In the genomic region with DNA sequence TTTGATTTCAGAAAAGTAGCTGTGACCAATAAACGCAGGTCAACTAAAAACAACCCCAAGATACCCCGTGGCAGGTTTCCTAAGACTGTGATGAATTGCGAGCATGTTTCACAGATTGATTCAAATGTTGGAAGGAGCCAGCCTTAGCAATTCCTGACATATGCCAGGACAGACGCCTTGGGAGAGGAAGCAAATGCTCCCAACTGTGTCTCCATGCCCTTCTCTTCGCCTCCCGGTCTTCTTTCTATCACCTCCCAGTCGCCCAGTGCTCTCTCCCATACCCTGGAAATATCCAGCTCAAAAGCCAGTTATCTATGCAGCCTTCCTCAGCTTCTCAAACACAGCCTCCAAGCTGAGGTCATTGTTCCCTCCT, we compare ENCODE assay signal across 18 cellular contexts. TPM values are rescaled to one million over a fixed set of nuclear protein-coding genes. Genes with fewer than 3 reads are reported as not detected.
A peak's percentile ranks its signal among the peaks of the same experiment; 100 is the strongest.
DNase-seq lines count a peak whose midpoint lies in the region; TF ChIP-seq lines count a peak whose summit lies in the region.
"Had no signal": no experiment of that assay in that cellular context is flagged by ENCODE, and none has a peak within 500 bp of the region (broad histone marks: within the 10 kb centered on the region; RNA-seq: fewer than 3 reads in every experiment).

No MANE protein-coding gene starts in this region.

- H3K79me2 ChIP-seq in Loucy (ENCODE audit: insufficient read depth, low read length) (no peaks in the 10 kb centered on the region), trophoblast cell (ENCODE audit: control insufficient read depth, insufficient read depth, low read length, poor library complexity) (no peaks in the 10 kb centered on the region)

- no peak overlapping the region for H4K91ac ChIP-seq in trophoblast cell (ENCODE audit: low read depth, low read length)

- peak; percentile 10 for DNase-seq in DMS 273 treated with DMSO at 0.1 percent for 48 hours (lab: John Stamatoyannopoulos, UW)
- peak in 1 of 10 donors; percentile 71 for DNase-seq in dorsolateral prefrontal cortex
- no peak for DNase-seq in trophoblast cell
- no peak for DNase-seq in esophagus squamous epithelium (lab: John Stamatoyannopoulos, UW)
- no peak for DNase-seq in HAP-1 (ENCODE audit: low spot score in 2 of 2)
- DNase-seq in NCI-H1417 (lab: John Stamatoyannopoulos, UW): no peak
- DNase-seq: CD8-positive, alpha-beta memory T cell; DMS79; Kasumi-1; MM.1S; NCI-H1092; NCI-H2029 treated with DMSO at 0.1 percent for 48 hours; NK-92 treated with Interleukin-12 subunit alpha and Interleukin-12 subunit beta, amount 100 ng/mL, for 24 hours; SHP77 had no signal

- no peak for TF ChIP-seq POLR2A in esophagus squamous epithelium (IDR thresholded peaks at IDR 0.05)

- no peak overlapping the region for H3K9ac ChIP-seq in Loucy (ENCODE audit: low read depth, low read length, poor library complexity, severe bottlenecking)
- no peak overlapping the region for H3K9ac ChIP-seq in trophoblast cell (ENCODE audit: low read length)
- H3K9ac ChIP-seq: BLaER1 treated with 17β-estradiol and CSF1 and Interleukin-3, amounts not matched to agents 10 nM and 100 nM had no signal

- H3K36me3 ChIP-seq in Loucy (ENCODE audit: insufficient read depth, low read length): no peaks in the 10 kb centered on the region
- no peaks in the 10 kb centered on the region for H3K36me3 ChIP-seq in trophoblast cell (ENCODE audit: control insufficient read depth in 1 of 2, insufficient read depth in 2 of 2, low read length in 2 of 2)
- H3K36me3 ChIP-seq in esophagus squamous epithelium: no peaks in the 10 kb centered on the region
- no peaks in the 10 kb centered on the region for H3K36me3 ChIP-seq in HAP-1 (replicated peaks)
- H3K36me3 ChIP-seq: BLaER1 treated with 17β-estradiol and CSF1 and Interleukin-3, amounts not matched to agents 10 nM and 100 nM had no signal

- no peaks in the 10 kb centered on the region for H3K4me1 ChIP-seq in Loucy (ENCODE audit: insufficient read depth, low read length, poor library complexity, severe bottlenecking)
- H3K4me1 ChIP-seq in trophoblast cell (ENCODE audit: control insufficient read depth in 1 of 2, insufficient read depth in 2 of 2, low read length in 2 of 2): no peaks in the 10 kb centered on the region
- H3K4me1 ChIP-seq in esophagus squamous epithelium: no peaks in the 10 kb centered on the region
- no peaks in the 10 kb centered on the region for H3K4me1 ChIP-seq in HAP-1
- H3K4me1 ChIP-seq: A549; BLaER1 treated with 17β-estradiol and CSF1 and Interleukin-3, amounts not matched to agents 10 nM and 100 nM had no signal

- in situ Hi-C loops in HAP-1 (cut with MboI; ENCODE audit: low sequenced_read_pairs): no loop called here

- no peak overlapping the region for H4K8ac ChIP-seq in trophoblast cell (ENCODE audit: low read depth, low read length)

- H3F3A ChIP-seq in Loucy (ENCODE audit: low read depth): no peaks in the 10 kb centered on the region

- H2BK5ac ChIP-seq in trophoblast cell (ENCODE audit: low read depth, low read length, poor library complexity): no peak overlapping the region

- H3K4me2 ChIP-seq in Loucy (ENCODE audit: low read depth, low read length, poor library complexity, severe bottlenecking): no peak overlapping the region
- H3K4me2 ChIP-seq in trophoblast cell (ENCODE audit: low read length): no peak overlapping the region
- H3K4me2 ChIP-seq: A549; BLaER1 treated with 17β-estradiol and CSF1 and Interleukin-3, amounts not matched to agents 10 nM and 100 nM had no signal

- H3K18ac ChIP-seq in trophoblast cell (ENCODE audit: low read length): no peak overlapping the region

- WGBS in trophoblast cell (ENCODE audit: extremely low coverage, insufficient coverage, insufficient read length): no CpG with 5 or more reads among the region's 7 CpGs
- WGBS in esophagus squamous epithelium, 2 donors: 54 to 59% methylated on average over 7 of the region's 7 CpGs

- intact Hi-C loops in dorsolateral prefrontal cortex (cut with DNase I): no loop called here
- intact Hi-C loops in esophagus squamous epithelium (cut with DNase I): no loop called here

- H2AK5ac ChIP-seq in trophoblast cell (ENCODE audit: low read length): no peak overlapping the region

- no peaks in the 10 kb centered on the region for H3K9me2 ChIP-seq in Loucy (replicated peaks; ENCODE audit: low read depth, low read length)

- H2AFZ ChIP-seq in Loucy (ENCODE audit: low read length) (peak overlapping the region; percentile 43; the same call in 1 of the 2 replicates), trophoblast cell (ENCODE audit: insufficient read depth, low read length, poor library complexity) (no peak overlapping the region)

- no peaks in the 10 kb centered on the region for H3K9me3 ChIP-seq in Loucy (ENCODE audit: insufficient read depth, low read depth, low read length)
- H3K9me3 ChIP-seq in trophoblast cell (ENCODE audit: insufficient read depth, low read depth, low read length): no peaks in the 10 kb centered on the region
- no peaks in the 10 kb centered on the region for H3K9me3 ChIP-seq in esophagus squamous epithelium
- H3K9me3 ChIP-seq in HAP-1: no peaks in the 10 kb centered on the region
- H3K9me3 ChIP-seq: A549; BLaER1 treated with 17β-estradiol and CSF1 and Interleukin-3, amounts not matched to agents 10 nM and 100 nM had no signal

- peak overlapping the region; percentile 54 for H4K12ac ChIP-seq in trophoblast cell (ENCODE audit: low read depth, low read length)

- H2BK12ac ChIP-seq in trophoblast cell (ENCODE audit: low read length): no peak overlapping the region

- no peak overlapping the region for H2BK120ac ChIP-seq in trophoblast cell (ENCODE audit: insufficient read depth, low read length, poor library complexity)

- H4K20me1 ChIP-seq in Loucy (ENCODE audit: insufficient read depth, low read length, poor library complexity, severe bottlenecking): no peaks in the 10 kb centered on the region
- H4K20me1 ChIP-seq: BLaER1 treated with 17β-estradiol and CSF1 and Interleukin-3, amounts not matched to agents 10 nM and 100 nM had no signal

- H3K27me3 ChIP-seq in Loucy (ENCODE audit: insufficient read depth, low read length, poor library complexity, severe bottlenecking) (no peaks in the 10 kb centered on the region), dorsolateral prefrontal cortex (no peaks in the 10 kb centered on the region), trophoblast cell (ENCODE audit: insufficient read depth, low read length) (no peaks in the 10 kb centered on the region), esophagus squamous epithelium (peaks cover 0 to 7% (median 0%) of the 10 kb centered on the region in 4 donors), HAP-1 (ENCODE audit: low read depth) (no peaks in the 10 kb centered on the region; the same call in 1 of the 2 replicates)
- H3K27me3 ChIP-seq: BLaER1 treated with 17β-estradiol and CSF1 and Interleukin-3, amounts not matched to agents 10 nM and 100 nM had no signal

- TF ChIP-seq CTCF in Loucy (conservative IDR thresholded peaks at IDR 0.05; ENCODE audit: low read length) (no peak), dorsolateral prefrontal cortex (IDR thresholded peaks at IDR 0.05 in 54 of 56, conservative IDR thresholded peaks at IDR 0.05 in 2 of 56; ENCODE audit: low read depth in 1 of 56, partially characterized antibody in 56 of 56) (no peak), esophagus squamous epithelium (IDR thresholded peaks at IDR 0.05) (no peak)

- H3K4ac ChIP-seq in trophoblast cell (ENCODE audit: low read depth, low read length): no peak overlapping the region

- no peaks in the 10 kb centered on the region for H3K79me1 ChIP-seq in trophoblast cell (ENCODE audit: low read length)

- H3K27ac ChIP-seq in dorsolateral prefrontal cortex: peak overlapping the region in 23 of 59 donors; percentile 1 to 83 (median 37)
- H3K27ac ChIP-seq in trophoblast cell (ENCODE audit: low read depth, low read length): no peak overlapping the region
- no peak overlapping the region for H3K27ac ChIP-seq in esophagus squamous epithelium
- H3K27ac ChIP-seq: A549; BLaER1 treated with 17β-estradiol and CSF1 and Interleukin-3, amounts not matched to agents 10 nM and 100 nM; SK-N-MC had no signal

- no peak overlapping the region for H3K4me3 ChIP-seq in Loucy (ENCODE audit: low read length, poor library complexity, severe bottlenecking)
- H3K4me3 ChIP-seq in dorsolateral prefrontal cortex: peak overlapping the region in 39 of 59 donors; percentile 0 to 50 (median 29)
- H3K4me3 ChIP-seq in trophoblast cell (ENCODE audit: low read depth, low read length): no peak overlapping the region
- no peak overlapping the region for H3K4me3 ChIP-seq in esophagus squamous epithelium
- no peak overlapping the region for H3K4me3 ChIP-seq in HAP-1
- H3K4me3 ChIP-seq: A549; BLaER1 treated with 17β-estradiol and CSF1 and Interleukin-3, amounts not matched to agents 10 nM and 100 nM; SK-N-MC had no signal

- no peak overlapping the region for H3K23ac ChIP-seq in trophoblast cell (ENCODE audit: low read length)

- H3K14ac ChIP-seq in trophoblast cell (ENCODE audit: low read length): no peak overlapping the region

RNA-seq across cellular contexts. Expression of a gene that starts 32.0 kb away (rescaled TPM):
- total RNA-seq in dorsolateral prefrontal cortex: 10 to 100 TPM in 119 of 120 experiments, 1 to 10 TPM in 1; 9.2 to 37.7 (median 25.0) TPM
- polyA plus RNA-seq in trophoblast cell (2013): 0.04 and 0.07 TPM in 2 replicates
- under 1 TPM in 2 of 4 donors, not detected in 2; under 0.01 to 0.04 TPM for total RNA-seq in esophagus squamous epithelium
- polyA plus RNA-seq: CD8-positive, alpha-beta memory T cell had no signal

RNA-seq across cellular contexts. Expression of a gene that starts 52.7 kb away (rescaled TPM):
- total RNA-seq in dorsolateral prefrontal cortex (10 to 100 TPM; 32.5 to 61.2 (median 49.0) TPM), esophagus squamous epithelium (10 to 100 TPM; 12.2 to 31.9 (median 19.7) TPM)
- polyA plus RNA-seq in trophoblast cell (2013): 24.1 and 25.0 TPM in 2 replicates

RNA-seq across cellular contexts. Expression of a gene that starts 52.8 kb away (rescaled TPM):
- 10 to 100 TPM; 13.5 to 34.9 (median 23.7) TPM for total RNA-seq in dorsolateral prefrontal cortex
- 40.1 and 41.9 TPM in 2 replicates for polyA plus RNA-seq in trophoblast cell (2013)
- 1 to 10 TPM; 2.5 to 6.1 (median 3.6) TPM for total RNA-seq in esophagus squamous epithelium

Comparison
In these comparisons a context has a peak if more than half of its experiments do, and no peak if none do; other contexts are left out.
1. H3K4me3 ChIP-seq: peak in dorsolateral prefrontal cortex (39 of 59); none in Loucy (single experiment), trophoblast cell (single experiment), esophagus squamous epithelium (0 of 4) and HAP-1 (single experiment).
2. RNA of a gene that starts 32.0 kb away (total RNA-seq): 9.2 to 37.7 TPM in dorsolateral prefrontal cortex; under 0.01 to 0.04 TPM in esophagus squamous epithelium; every median in the first group is over 4 times any median in the second.